Comparison of ENCODE assay signal across 13 cellular contexts in genomic region chr17:78227455-78227916, GRCh38. TPM values are rescaled to one million over a fixed set of nuclear protein-coding genes. Genes with fewer than 3 reads are reported as not detected.
DNase-seq lines count a peak whose midpoint lies in the region; ATAC-seq, FAIRE-seq and TF ChIP-seq lines count a peak whose summit lies in the region.
"Had no signal": no experiment of that assay in that cellular context is flagged by ENCODE, and none has a peak within 500 bp of the region (broad histone marks: within the 10 kb centered on the region; RNA-seq: fewer than 3 reads in every experiment).

No MANE protein-coding gene starts in this region.

- no peak for TF ChIP-seq POLR2A in erythroblast (IDR thresholded peaks at IDR 0.05; ENCODE audit: low read length)

- H3K9me3 Mint-ChIP-seq in activated naive CD8-positive, alpha-beta T cell treated with anti-CD3 and anti-CD28 coated beads, Interleukin-2, amount 50 U/mL, for 24 hours: no peaks in the 10 kb centered on the region
- no peaks in the 10 kb centered on the region for H3K9me3 Mint-ChIP-seq in activated naive CD8-positive, alpha-beta T cell treated with anti-CD3 and anti-CD28 coated beads for 36 hours
- H3K9me3 Mint-ChIP-seq in T-cell: no peaks in the 10 kb centered on the region
- H3K9me3 Mint-ChIP-seq: IgD-negative memory B cell had no signal

- H3K36me3 Mint-ChIP-seq in activated naive CD8-positive, alpha-beta T cell treated with anti-CD3 and anti-CD28 coated beads, Interleukin-2, amount 50 U/mL, for 24 hours (ENCODE audit: low read depth): peaks cover 13% of the 10 kb centered on the region
- peaks cover 11% of the 10 kb centered on the region for H3K36me3 Mint-ChIP-seq in activated naive CD8-positive, alpha-beta T cell treated with anti-CD3 and anti-CD28 coated beads for 36 hours
- no peaks in the 10 kb centered on the region for H3K36me3 Mint-ChIP-seq in T-cell

- CTCF ChIA-PET in T-cell (lab: Charles Lee): interaction anchor here in 1 of 2 donors (0.6 kb wide), 1 partner anchor 142 kb away, joined by 3 read pairs; no protein-coding TSS in a partner anchor

- ATAC-seq in activated naive CD8-positive, alpha-beta T cell treated with anti-CD3 and anti-CD28 coated beads, Interleukin-2, amount 50 U/mL, for 24 hours: peak; percentile 21
- ATAC-seq in T-cell (replicated peaks in 1 of 4): no peak

- DNase-seq in activated naive CD8-positive, alpha-beta T cell treated with anti-CD3 and anti-CD28 coated beads, Interleukin-2, amount 50 U/mL, for 24 hours: no peak
- no peak for DNase-seq in activated naive CD8-positive, alpha-beta T cell treated with anti-CD3 and anti-CD28 coated beads for 36 hours
- peak; percentile 40 for DNase-seq in RCC 7860 (ENCODE audit: low spot score)
- DNase-seq in lung microvascular endothelial cell (ENCODE audit: low read depth in 2 of 2): peak; percentile 16 to 51
- DNase-seq in DMS114 treated with DMSO at 0.1 percent for 48 hours (lab: John Stamatoyannopoulos, UW; ENCODE audit: unreplicated experiment): no peak
- no peak for DNase-seq in erythroblast (lab: John Stamatoyannopoulos, UW)
- DNase-seq in urothelium cell line (ENCODE audit: low spot score): no peak
- no peak for DNase-seq in T-cell
- DNase-seq: DND-41, mesenchymal stem cell, NCI-H146 had no signal

- POLR2A ChIA-PET in T-cell (lab: Charles Lee): no interaction called here

- no peak overlapping the region for H3K4me3 Mint-ChIP-seq in activated naive CD8-positive, alpha-beta T cell treated with anti-CD3 and anti-CD28 coated beads, Interleukin-2, amount 50 U/mL, for 24 hours
- no peak overlapping the region for H3K4me3 Mint-ChIP-seq in activated naive CD8-positive, alpha-beta T cell treated with anti-CD3 and anti-CD28 coated beads for 36 hours
- H3K4me3 Mint-ChIP-seq in T-cell: no peak overlapping the region
- H3K4me3 Mint-ChIP-seq: IgD-negative memory B cell had no signal

- FAIRE-seq in RCC 7860 (lab: Jason Lieb, UNC) (no peak), urothelium cell line (lab: Jason Lieb, UNC) (no peak)

- peaks cover 32% of the 10 kb centered on the region for H3K27me3 Mint-ChIP-seq in activated naive CD8-positive, alpha-beta T cell treated with anti-CD3 and anti-CD28 coated beads, Interleukin-2, amount 50 U/mL, for 24 hours
- peaks cover 50% of the 10 kb centered on the region for H3K27me3 Mint-ChIP-seq in activated naive CD8-positive, alpha-beta T cell treated with anti-CD3 and anti-CD28 coated beads for 36 hours
- H3K27me3 Mint-ChIP-seq in T-cell: peaks cover 20 to 27% of the 10 kb centered on the region in 2 donors

- peaks cover 5% of the 10 kb centered on the region for H3K4me1 Mint-ChIP-seq in activated naive CD8-positive, alpha-beta T cell treated with anti-CD3 and anti-CD28 coated beads, Interleukin-2, amount 50 U/mL, for 24 hours
- peaks cover 10% of the 10 kb centered on the region for H3K4me1 Mint-ChIP-seq in activated naive CD8-positive, alpha-beta T cell treated with anti-CD3 and anti-CD28 coated beads for 36 hours
- H3K4me1 Mint-ChIP-seq in T-cell: peaks cover 13 to 20% (median 19%) of the 10 kb centered on the region in 3 donors

- H3K27ac Mint-ChIP-seq in activated naive CD8-positive, alpha-beta T cell treated with anti-CD3 and anti-CD28 coated beads, Interleukin-2, amount 50 U/mL, for 24 hours: no peak overlapping the region
- no peak overlapping the region for H3K27ac Mint-ChIP-seq in activated naive CD8-positive, alpha-beta T cell treated with anti-CD3 and anti-CD28 coated beads for 36 hours
- no peak overlapping the region for H3K27ac Mint-ChIP-seq in T-cell
- H3K27ac Mint-ChIP-seq: IgD-negative memory B cell had no signal

RNA-seq across cellular contexts. Expression of gene TMEM235, which starts 3.9 kb away (rescaled TPM):
- not detected for total RNA-seq in activated naive CD8-positive, alpha-beta T cell treated with anti-CD3 and anti-CD28 coated beads for 36 hours
- total RNA-seq in lung microvascular endothelial cell (0.22 and 0.79 TPM in 2 replicates), T-cell (not detected)
- total RNA-seq: tibial nerve had no signal

RNA-seq across cellular contexts. Expression of gene BIRC5, which starts 13.4 kb away (rescaled TPM):
- total RNA-seq in activated naive CD8-positive, alpha-beta T cell treated with anti-CD3 and anti-CD28 coated beads for 36 hours: 100 to 1,000 TPM in 1 of 2 experiments, 10 to 100 TPM in 1; 92.4 to 102 TPM
- total RNA-seq in lung microvascular endothelial cell (10.3 and 50.3 TPM in 2 replicates), T-cell (1 to 10 TPM in 3 of 5 donors, under 1 TPM in 2; 0.67 to 1.9 (median 1.3) TPM)

RNA-seq across cellular contexts. Expression of gene AFMID, which starts 40.3 kb away (rescaled TPM):
- 10 to 100 TPM; 32.7 to 36.2 TPM for total RNA-seq in activated naive CD8-positive, alpha-beta T cell treated with anti-CD3 and anti-CD28 coated beads for 36 hours
- total RNA-seq in lung microvascular endothelial cell: 53.8 and 78.6 TPM in 2 replicates
- 1 to 10 TPM; 2.3 to 5.9 (median 3.4) TPM for total RNA-seq in T-cell

RNA-seq across cellular contexts. Expression of gene TK1, which starts 40.6 kb away (rescaled TPM):
- total RNA-seq in activated naive CD8-positive, alpha-beta T cell treated with anti-CD3 and anti-CD28 coated beads for 36 hours: 100 to 1,000 TPM; 144 to 150 TPM
- 23.6 and 88.7 TPM in 2 replicates for total RNA-seq in lung microvascular endothelial cell
- total RNA-seq in T-cell: 1 to 10 TPM; 1.6 to 3.3 (median 2.2) TPM

RNA-seq across cellular contexts. Expression of gene SYNGR2, which starts 59.1 kb away (rescaled TPM):
- total RNA-seq in activated naive CD8-positive, alpha-beta T cell treated with anti-CD3 and anti-CD28 coated beads for 36 hours: 100 to 1,000 TPM; 126 to 127 TPM
- 27.2 and 55.8 TPM in 2 replicates for total RNA-seq in lung microvascular endothelial cell
- 10 to 100 TPM; 56.0 to 86.3 (median 74.6) TPM for total RNA-seq in T-cell

Comparison
In these comparisons a context has a peak if more than half of its experiments do, and no peak if none do; other contexts are left out.
1. DNase-seq: peak in RCC 7860 (single experiment) and lung microvascular endothelial cell (2 of 2); none in activated naive CD8-positive, alpha-beta T cell treated with anti-CD3 and anti-CD28 coated beads, Interleukin-2, amount 50 U/mL, for 24 hours (single experiment), activated naive CD8-positive, alpha-beta T cell treated with anti-CD3 and anti-CD28 coated beads for 36 hours (single experiment), DMS114 treated with DMSO at 0.1 percent for 48 hours (single experiment), erythroblast (0 of 2), urothelium cell line (single experiment) and T-cell (0 of 34).